In genomic region chr17:3754066-3754457, GRCh38 we compare ENCODE assay signal across 1 cellular context.
TF ChIP-seq lines count a peak whose summit lies in the region.

No MANE protein-coding gene starts in this region.

TF ChIP-seq in GM23338, 12 proteins besides CTCF, POLR2A, EP300 and RAD21:
- TF ChIP-seq JUNB (IDR thresholded peaks at IDR 0.05; ENCODE audit: unreplicated experiment) (no peak), NANOG (IDR thresholded peaks at IDR 0.05; ENCODE audit: borderline replicate concordance) (no peak), STAT1 (IDR thresholded peaks at IDR 0.05; ENCODE audit: unreplicated experiment) (no peak), ETS1 (IDR thresholded peaks at IDR 0.05) (no peak), ZNF331 (CRISPR knock-in tag; IDR thresholded peaks at IDR 0.05; ENCODE audit: low read depth) (no peak), EZH2 (IDR thresholded peaks at IDR 0.05; ENCODE audit: low read depth, unreplicated experiment) (no peak), REST (IDR thresholded peaks at IDR 0.05; ENCODE audit: unreplicated experiment) (no peak), EZH2phosphoT487 (IDR thresholded peaks at IDR 0.05; ENCODE audit: unreplicated experiment) (no peak), POLR2AphosphoS5 (IDR thresholded peaks at IDR 0.05; ENCODE audit: low read depth) (no peak), ZNF114 (CRISPR knock-in tag; IDR thresholded peaks at IDR 0.05) (no peak), CREB1 (CRISPR knock-in tag; IDR thresholded peaks at IDR 0.05; ENCODE audit: low read depth) (no peak)
